In the genomic region with DNA sequence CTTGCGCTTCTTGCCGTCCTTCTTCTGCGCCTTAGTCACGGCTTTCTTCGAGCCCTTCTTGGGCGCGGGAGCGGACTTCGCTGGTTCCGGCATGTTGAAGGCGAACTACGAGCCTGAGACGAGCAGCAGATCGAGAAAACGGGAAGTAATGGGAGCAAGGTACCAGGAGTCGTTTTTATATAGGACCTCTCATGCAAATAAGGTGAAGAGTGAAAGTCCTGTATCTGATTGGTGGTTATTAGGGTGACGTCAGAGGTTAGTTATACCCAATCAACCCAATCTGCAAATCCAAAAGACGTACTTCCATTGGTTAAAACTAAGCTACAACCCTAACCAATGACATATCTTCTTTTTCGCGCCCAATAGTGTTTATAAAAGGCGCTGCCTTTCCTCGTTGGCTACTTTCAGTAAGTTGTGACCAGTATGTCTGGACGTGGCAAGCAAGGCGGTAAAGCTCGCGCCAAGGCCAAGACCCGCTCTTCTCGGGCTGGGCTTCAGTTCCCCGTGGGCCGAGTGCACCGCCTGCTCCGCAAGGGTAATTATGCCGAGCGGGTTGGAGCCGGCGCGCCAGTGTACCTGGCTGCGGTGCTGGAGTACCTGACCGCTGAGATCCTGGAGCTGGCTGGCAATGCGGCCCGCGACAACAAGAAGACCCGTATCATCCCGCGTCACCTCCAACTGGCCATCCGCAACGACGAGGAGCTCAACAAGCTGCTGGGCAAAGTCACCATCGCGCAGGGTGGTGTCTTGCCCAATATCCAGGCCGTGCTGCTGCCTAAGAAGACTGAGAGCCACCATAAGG, we compare ENCODE assay signal across 8 cellular contexts.
A peak's percentile ranks its signal among the peaks of the same experiment; 100 is the strongest.
DNase-seq lines count a peak whose midpoint lies in the region; ATAC-seq, FAIRE-seq and TF ChIP-seq lines count a peak whose summit lies in the region.

No MANE protein-coding gene starts in this region.

- CTCF ChIA-PET in K562 (lab: Yijun Ruan, JAX; ENCODE audit: low intra/inter-chr PET ratio), result interaction anchor here (0.6 kb wide), 1 partner anchor 8 kb away, joined by 4 read pairs; no protein-coding TSS in a partner anchor

- in situ Hi-C loops in K562 (cut with MboI), result loop anchor here (5.0 kb wide), 1 partner anchor 745 kb away; a partner anchor contains a TSS

- no peaks in the 10 kb centered on the region for H3K9me3 ChIP-seq in K562 (replicated peaks; ENCODE audit: control insufficient read depth, insufficient read depth, low read depth, low read length)

- peaks cover 41% of the 10 kb centered on the region for H3K36me3 ChIP-seq in K562 (ENCODE audit: control insufficient read depth, insufficient read depth, low read length)

- peak overlapping the region; percentile 98 for H3K4me2 ChIP-seq in K562 (ENCODE audit: insufficient read depth, low read length)

- no peaks in the 10 kb centered on the region for H3K9me1 ChIP-seq in K562 (ENCODE audit: control insufficient read depth, insufficient read depth, low read length)

- ATAC-seq in HG02943 (IDR thresholded peaks at IDR 0.05; ENCODE audit: low read depth, unreplicated experiment) (peak; percentile 65), K562 (peak; percentile 68)

- H3K4me3 ChIP-seq in K562, result peak overlapping the region; percentile 71

- TF ChIP-seq POLR2A in K562 (conservative IDR thresholded peaks at IDR 0.05), result peak; percentile 100

- peaks cover 19% of the 10 kb centered on the region for H4K20me1 ChIP-seq in K562 (replicated peaks; ENCODE audit: control insufficient read depth, insufficient read depth, low read length)

- H3K27me3 ChIP-seq in K562 (ENCODE audit: control insufficient read depth in 2 of 2, insufficient read depth in 2 of 2, low read length in 2 of 2), result no peaks in the 10 kb centered on the region

- H2AFZ ChIP-seq in K562 (ENCODE audit: low read depth, low read length), result no peak overlapping the region; the same call in 1 of the 2 replicates

- intact Hi-C loops in K562 (cut with micrococcal nuclease), result loop anchor here (1.0 to 10.0 kb wide), 7 partner anchors 15 to 990 kb away; a partner anchor contains a TSS

- DNase-seq in 8988T (peak; percentile 58), GM18507 (ENCODE audit: extremely low spot score, insufficient read length, low read depth) (peak; percentile 78), NCI-H187 treated with DMSO at 0.1 percent for 48 hours (lab: John Stamatoyannopoulos, UW) (peak; percentile 98), T-helper 22 cell (ENCODE audit: low read depth) (peak; percentile 52), K562 (ENCODE audit: extremely low read depth in 1 of 4, low spot score in 3 of 4) (peak; percentile 93 to 99 (median 98)), iPS DF 19.7 (ENCODE audit: low read depth, low spot score) (peak; percentile 99), retina (peak; percentile 95)

- peaks cover 4 to 13% of the 10 kb centered on the region in 2 experiments for H3K4me1 ChIP-seq in K562 (replicated peaks in 1 of 2; ENCODE audit: control insufficient read depth in 2 of 2, insufficient read depth in 2 of 2, low read length in 2 of 2)

- POLR2A ChIA-PET in K562 (lab: Yijun Ruan, JAX), result interaction anchor here (0.6 to 10.6 kb wide), 115 partner anchors 9 to 1581 kb away, joined by 3 to 726 read pairs (median 4); a partner anchor contains a TSS

- peak; percentile 91 for FAIRE-seq in GM18507 (lab: Jason Lieb, UNC)
- peak; percentile 89 for FAIRE-seq in K562 (lab: Jason Lieb, UNC)

- BruUV-seq in K562 (replicated peaks; lab: Mats Ljungman, UMichigan), result TSS peak; percentile 86

- WGBS in K562 (ENCODE audit: insufficient coverage, low coverage, missing lambda C conversion rate), result 2% methylated on average over 51 of the region's 51 CpGs

- H3K9ac ChIP-seq in K562 (ENCODE audit: insufficient read depth in 1 of 2, low read depth in 2 of 2, low read length in 2 of 2), result peak overlapping the region; percentile 93 to 94

- H3K27ac ChIP-seq in K562 (ENCODE audit: extremely low read depth, low read depth, low read length), result peak overlapping the region; percentile 94

- no peak; a peak in 1 of 4 replicates for TF ChIP-seq RAD21 in K562 (CRISPR knock-in tag; conservative IDR thresholded peaks at IDR 0.05 in 1 of 2, IDR thresholded peaks at IDR 0.05 in 1 of 2)

- no peak for TF ChIP-seq CTCF in K562 (IDR thresholded peaks at IDR 0.05 in 2 of 3, conservative IDR thresholded peaks at IDR 0.05 in 1 of 3; ENCODE audit: insufficient read depth in 2 of 3, low read depth in 1 of 3, low read length in 3 of 3)

- no peak; the same call in 1 of the 2 replicates for TF ChIP-seq EP300 in K562 (IDR thresholded peaks at IDR 0.05; ENCODE audit: low read length)

- H3K79me2 ChIP-seq in K562 (ENCODE audit: control insufficient read depth, insufficient read depth, low read length), result peaks cover 70% of the 10 kb centered on the region

TF ChIP-seq in K562, 482 proteins besides CTCF, POLR2A, EP300 and RAD21 (continues in another document):
- no peak for TF ChIP-seq NFE2 (IDR thresholded peaks at IDR 0.05; ENCODE audit: low read depth)
- no peak for TF ChIP-seq ZNF134 (CRISPR knock-in tag; conservative IDR thresholded peaks at IDR 0.05)
- TF ChIP-seq TCFL5 (CRISPR knock-in tag; conservative IDR thresholded peaks at IDR 0.05), result no peak
- TF ChIP-seq, protein P1, sequence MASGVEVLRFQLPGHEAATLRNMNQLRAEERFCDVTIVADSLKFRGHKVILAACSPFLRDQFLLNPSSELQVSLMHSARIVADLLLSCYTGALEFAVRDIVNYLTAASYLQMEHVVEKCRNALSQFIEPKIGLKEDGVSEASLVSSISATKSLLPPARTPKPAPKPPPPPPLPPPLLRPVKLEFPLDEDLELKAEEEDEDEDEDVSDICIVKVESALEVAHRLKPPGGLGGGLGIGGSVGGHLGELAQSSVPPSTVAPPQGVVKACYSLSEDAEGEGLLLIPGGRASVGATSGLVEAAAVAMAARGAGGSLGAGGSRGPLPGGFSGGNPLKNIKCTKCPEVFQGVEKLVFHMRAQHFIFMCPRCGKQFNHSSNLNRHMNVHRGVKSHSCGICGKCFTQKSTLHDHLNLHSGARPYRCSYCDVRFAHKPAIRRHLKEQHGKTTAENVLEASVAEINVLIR (CRISPR knock-in tag; IDR thresholded peaks at IDR 0.05), result peak; percentile 88
- TF ChIP-seq ELF1 (tag; IDR thresholded peaks at IDR 0.05), result peak; percentile 64
- peak; percentile 72 for TF ChIP-seq SMAD4 (CRISPR knock-in tag; conservative IDR thresholded peaks at IDR 0.05)
- TF ChIP-seq, protein P2, sequence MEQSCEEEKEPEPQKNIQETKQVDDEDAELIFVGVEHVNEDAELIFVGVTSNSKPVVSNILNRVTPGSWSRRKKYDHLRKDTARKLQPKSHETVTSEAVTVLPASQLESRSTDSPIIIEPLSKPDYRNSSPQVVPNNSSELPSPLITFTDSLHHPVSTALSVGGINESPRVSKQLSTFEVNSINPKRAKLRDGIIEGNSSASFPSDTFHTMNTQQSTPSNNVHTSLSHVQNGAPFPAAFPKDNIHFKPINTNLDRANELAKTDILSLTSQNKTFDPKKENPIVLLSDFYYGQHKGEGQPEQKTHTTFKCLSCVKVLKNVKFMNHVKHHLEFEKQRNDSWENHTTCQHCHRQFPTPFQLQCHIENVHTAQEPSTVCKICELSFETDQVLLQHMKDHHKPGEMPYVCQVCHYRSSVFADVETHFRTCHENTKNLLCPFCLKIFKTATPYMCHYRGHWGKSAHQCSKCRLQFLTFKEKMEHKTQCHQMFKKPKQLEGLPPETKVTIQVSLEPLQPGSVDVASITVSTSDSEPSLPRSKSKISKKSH (CRISPR knock-in tag; IDR thresholded peaks at IDR 0.05), result no peak
- TF ChIP-seq TAF7 (tag; IDR thresholded peaks at IDR 0.05), result peak; percentile 96
- TF ChIP-seq, protein P3, sequence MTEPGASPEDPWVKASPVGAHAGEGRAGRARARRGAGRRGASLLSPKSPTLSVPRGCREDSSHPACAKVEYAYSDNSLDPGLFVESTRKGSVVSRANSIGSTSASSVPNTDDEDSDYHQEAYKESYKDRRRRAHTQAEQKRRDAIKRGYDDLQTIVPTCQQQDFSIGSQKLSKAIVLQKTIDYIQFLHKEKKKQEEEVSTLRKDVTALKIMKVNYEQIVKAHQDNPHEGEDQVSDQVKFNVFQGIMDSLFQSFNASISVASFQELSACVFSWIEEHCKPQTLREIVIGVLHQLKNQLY (CRISPR knock-in tag; conservative IDR thresholded peaks at IDR 0.05), result peak in 1 of 2 experiments; percentile 82; a peak in 2 of 4 replicates
- TF ChIP-seq, protein P4, sequence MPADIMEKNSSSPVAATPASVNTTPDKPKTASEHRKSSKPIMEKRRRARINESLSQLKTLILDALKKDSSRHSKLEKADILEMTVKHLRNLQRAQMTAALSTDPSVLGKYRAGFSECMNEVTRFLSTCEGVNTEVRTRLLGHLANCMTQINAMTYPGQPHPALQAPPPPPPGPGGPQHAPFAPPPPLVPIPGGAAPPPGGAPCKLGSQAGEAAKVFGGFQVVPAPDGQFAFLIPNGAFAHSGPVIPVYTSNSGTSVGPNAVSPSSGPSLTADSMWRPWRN (IDR thresholded peaks at IDR 0.05; ENCODE audit: low read depth), result no peak
- no peak for TF ChIP-seq EGR1 (conservative IDR thresholded peaks at IDR 0.05)
- peak; percentile 100 for TF ChIP-seq POLR2B (IDR thresholded peaks at IDR 0.05; ENCODE audit: low read depth, partially characterized antibody)
- no peak for TF ChIP-seq ZNF445 (CRISPR knock-in tag; IDR thresholded peaks at IDR 0.05; ENCODE audit: low read depth)
- peak; percentile 74 for TF ChIP-seq CXXC5 (CRISPR knock-in tag; IDR thresholded peaks at IDR 0.05)

Comparison
In these comparisons a context has a peak if more than half of its experiments do, and no peak if none do; other contexts are left out.
1. Peak in every context shown above with its lines: DNase-seq, ATAC-seq, H3K4me3 ChIP-seq and H3K27ac ChIP-seq.